14 cellular contexts compared by ENCODE assay signal in genomic region chr10:42958142-42958868, GRCh38.
"Had no signal": no experiment of that assay in that cellular context is flagged by ENCODE, and none has a peak within 500 bp of the region (broad histone marks: within the 10 kb centered on the region; RNA-seq: fewer than 3 reads in every experiment).

No MANE protein-coding gene starts in this region.

- H3K27ac Mint-ChIP-seq: activated CD4-positive, alpha-beta T cell treated with anti-CD3 and anti-CD28 coated beads, Interleukin-2, amount 10 ng/mL, durations not matched to agents 7 days and 5 days; activated naive CD4-positive, alpha-beta T cell treated with anti-CD3 and anti-CD28 coated beads, Interleukin-2, amount 10 ng/mL, durations not matched to agents 7 days and 5 days; progenitor cell of endocrine pancreas; T-helper 17 cell had no signal

- H3K36me3 Mint-ChIP-seq: activated naive CD4-positive, alpha-beta T cell treated with anti-CD3 and anti-CD28 coated beads, Interleukin-2, amount 10 ng/mL, durations not matched to agents 7 days and 5 days; naive thymus-derived CD8-positive, alpha-beta T cell had no signal

- H3K4me1 ChIP-seq: lower lobe of right lung, right lobe of liver had no signal

- ATAC-seq: lower lobe of right lung; naive thymus-derived CD8-positive, alpha-beta T cell; right lobe of liver; stimulated activated naive CD8-positive, alpha-beta T cell treated with anti-CD3 and anti-CD28 coated beads, Interleukin-15, amount 100 ng/mL, for 72 hours; T-helper 17 cell had no signal

- H3K4me3 Mint-ChIP-seq: activated CD4-positive, alpha-beta T cell treated with anti-CD3 and anti-CD28 coated beads, Interleukin-2, amount 10 ng/mL, durations not matched to agents 7 days and 5 days; activated naive CD4-positive, alpha-beta T cell treated with anti-CD3 and anti-CD28 coated beads, Interleukin-2, amount 10 ng/mL, durations not matched to agents 7 days and 5 days; naive thymus-derived CD8-positive, alpha-beta T cell; stimulated activated naive CD8-positive, alpha-beta T cell treated with anti-CD3 and anti-CD28 coated beads, Interleukin-15, amount 100 ng/mL, for 72 hours had no signal

- H3K4me3 ChIP-seq: lower lobe of right lung, right lobe of liver, thoracic aorta had no signal

- H3K4me1 Mint-ChIP-seq: activated CD4-positive, alpha-beta T cell treated with anti-CD3 and anti-CD28 coated beads, Interleukin-2, amount 10 ng/mL, durations not matched to agents 7 days and 5 days; activated naive CD4-positive, alpha-beta T cell treated with anti-CD3 and anti-CD28 coated beads, Interleukin-2, amount 10 ng/mL, durations not matched to agents 7 days and 5 days; naive thymus-derived CD8-positive, alpha-beta T cell; stimulated activated naive CD8-positive, alpha-beta T cell treated with anti-CD3 and anti-CD28 coated beads, Interleukin-15, amount 100 ng/mL, for 72 hours had no signal

- H3K27me3 ChIP-seq: neutrophil, right lobe of liver had no signal

- H3K27ac ChIP-seq: lower lobe of right lung, neutrophil, right lobe of liver, thoracic aorta had no signal

- H3K9me3 Mint-ChIP-seq: activated CD4-positive, alpha-beta T cell treated with anti-CD3 and anti-CD28 coated beads, Interleukin-2, amount 10 ng/mL, durations not matched to agents 7 days and 5 days; activated naive CD4-positive, alpha-beta T cell treated with anti-CD3 and anti-CD28 coated beads, Interleukin-2, amount 10 ng/mL, durations not matched to agents 7 days and 5 days; stimulated activated naive CD8-positive, alpha-beta T cell treated with anti-CD3 and anti-CD28 coated beads, Interleukin-15, amount 100 ng/mL, for 72 hours had no signal

- DNase-seq: activated CD4-positive, alpha-beta T cell treated with anti-CD3 and anti-CD28 coated beads, Interleukin-2, amount 10 ng/mL, durations not matched to agents 7 days and 5 days; activated CD4-positive, CD25-positive, alpha-beta regulatory T cell; activated naive CD4-positive, alpha-beta T cell treated with anti-CD3 and anti-CD28 coated beads, Interleukin-2, amount 10 ng/mL, durations not matched to agents 7 days and 5 days; central memory CD4-positive, alpha-beta T cell; dermis blood vessel endothelial cell; kidney glomerular epithelial cell; lower lobe of right lung; naive thymus-derived CD8-positive, alpha-beta T cell; right lobe of liver; stimulated activated naive CD8-positive, alpha-beta T cell treated with anti-CD3 and anti-CD28 coated beads, Interleukin-15, amount 100 ng/mL, for 72 hours; T-helper 17 cell had no signal

- H3K36me3 ChIP-seq: lower lobe of right lung, neutrophil, right lobe of liver, thoracic aorta had no signal

- H3K9me3 ChIP-seq: lower lobe of right lung, neutrophil, right lobe of liver, thoracic aorta had no signal

- H3K27me3 Mint-ChIP-seq: stimulated activated naive CD8-positive, alpha-beta T cell treated with anti-CD3 and anti-CD28 coated beads, Interleukin-15, amount 100 ng/mL, for 72 hours had no signal
